In genomic region chr9:107980984-107981383, GRCh38 we compare ENCODE assay signal across 39 cellular contexts.
"Had no signal": no experiment of that assay in that cellular context is flagged by ENCODE, and none has a peak within 500 bp of the region (broad histone marks: within the 10 kb centered on the region; RNA-seq: fewer than 3 reads in every experiment).

No MANE protein-coding gene starts in this region.

- DNase-seq: activated B cell treated with CpG ODN at 0.5 μM for 24 hours; activated CD4-positive, alpha-beta memory T cell treated with anti-CD3 and anti-CD28 coated beads for 36 hours; activated CD4-positive, alpha-beta T cell treated with anti-CD3 and anti-CD28 coated beads for 4 hours; activated CD4-positive, alpha-beta T cell treated with anti-CD3 and anti-CD28 coated beads, Interleukin-2, amount 10 ng/mL, durations not matched to agents 24 days and 14 days; activated CD4-positive, alpha-beta T cell treated with anti-CD3 and anti-CD28 coated beads, Interleukin-2, amount 50 U/mL, for 1 hour; activated CD4-positive, alpha-beta T cell treated with anti-CD3 and anti-CD28 coated beads, Interleukin-2, amount 50 U/mL, for 4 hours; activated CD4-positive, CD25-positive, alpha-beta regulatory T cell treated with anti-CD3 and anti-CD28 coated beads, Interleukin-2, amount 50 U/mL, for 72 hours; activated CD8-positive, alpha-beta memory T cell treated with anti-CD3 and anti-CD28 coated beads, Interleukin-2, amount 50 U/mL, for 4 hours; activated CD8-positive, alpha-beta T cell treated with anti-CD3 and anti-CD28 coated beads for 36 hours; activated effector memory CD4-positive, alpha-beta T cell treated with anti-CD3 and anti-CD28 coated beads, Interleukin-2, amount 50 U/mL, for 16 hours; activated gamma-delta T cell treated with Interleukin-2 at 50 U/mL for 16 hours; activated naive CD4-positive, alpha-beta T cell; activated naive CD4-positive, alpha-beta T cell treated with anti-CD3 and anti-CD28 coated beads for 36 hours; activated naive CD4-positive, alpha-beta T cell treated with anti-CD3 and anti-CD28 coated beads, Interleukin-2, amount 50 U/mL, for 16 hours; activated naive CD8-positive, alpha-beta T cell treated with anti-CD3 and anti-CD28 coated beads for 36 hours; activated T-cell treated with anti-CD3 and anti-CD28 coated beads for 4 hours; activated T-cell treated with anti-CD3 and anti-CD28 coated beads, Interleukin-2, amount 50 U/mL, for 1 hour; activated T-cell treated with anti-CD3 and anti-CD28 coated beads, Interleukin-2, amount 50 U/mL, for 4 hours; activated T-cell treated with anti-CD3 and anti-CD28 coated beads, Interleukin-2, amount 50 U/mL, for 72 hours; adrenal gland; amygdala; anterior cingulate cortex; caudate nucleus; cerebellar nuclear complex; T-helper 1 cell; T-helper 2 cell; T-helper 9 cell had no signal

- H3K27me3 ChIP-seq: adrenal gland, ascending aorta, cardiac muscle cell had no signal

- H3K27ac ChIP-seq: adrenal gland, ascending aorta, cardiac muscle cell, VCaP had no signal

- FAIRE-seq: bronchial epithelial cell, TTC549 had no signal

- H3K36me3 ChIP-seq: adrenal gland, ascending aorta, cardiac muscle cell had no signal

- H3K27ac Mint-ChIP-seq: activated B cell treated with CpG ODN at 0.5 μM for 24 hours; activated CD4-positive, alpha-beta memory T cell treated with anti-CD3 and anti-CD28 coated beads for 36 hours; activated CD4-positive, alpha-beta T cell treated with anti-CD3 and anti-CD28 coated beads, Interleukin-2, amount 10 ng/mL, durations not matched to agents 24 days and 14 days; activated CD8-positive, alpha-beta T cell treated with anti-CD3 and anti-CD28 coated beads for 36 hours; activated naive CD4-positive, alpha-beta T cell treated with anti-CD3 and anti-CD28 coated beads for 36 hours; activated naive CD4-positive, alpha-beta T cell treated with anti-CD3 and anti-CD28 coated beads, Interleukin-2, amount 50 U/mL, for 72 hours; activated naive CD8-positive, alpha-beta T cell treated with anti-CD3 and anti-CD28 coated beads for 36 hours; activated T-cell treated with anti-CD3 and anti-CD28 coated beads, Interleukin-2, amount 50 U/mL, for 72 hours; activated T-helper 1 cell treated with anti-CD3 and anti-CD28 coated beads, Interleukin-12 subunit alpha, Interleukin-12 subunit beta, Interleukin-2, Interleukin-4 antibody, amounts not matched to agents 30 ng/mL and 10 ng/mL and 1 ng/mL, durations not matched to agents 14 hours and 24 hours and 36 hours; activated T-helper 17 cell treated with anti-CD3 and anti-CD28 coated beads, Interleukin-2, amount 50 U/mL, for 72 hours; brain; T-helper 1 cell treated with Interleukin-12 subunit alpha and Interleukin-12 subunit beta and Interleukin-4 antibody, amounts not matched to agents 30 μg/mL and 1 μg/mL, for 36 hours; T-helper 2 cell treated with Interferon-gamma antibody and Interleukin-4, amounts not matched to agents 5 μg/mL and 100 μg/mL, for 36 hours had no signal

- H3K4me1 ChIP-seq: adrenal gland, ascending aorta had no signal

- ATAC-seq: activated CD8-positive, alpha-beta T cell treated with anti-CD3 and anti-CD28 coated beads for 36 hours; activated naive CD4-positive, alpha-beta T cell treated with anti-CD3 and anti-CD28 coated beads, Interleukin-2, amount 50 U/mL, for 72 hours; activated T-cell treated with anti-CD3 and anti-CD28 coated beads, Interleukin-2, amount 50 U/mL, for 4 hours; activated T-cell treated with anti-CD3 and anti-CD28 coated beads, Interleukin-2, amount 50 U/mL, for 72 hours; activated T-helper 17 cell treated with anti-CD3 and anti-CD28 coated beads, Interleukin-2, amount 50 U/mL, for 72 hours had no signal

- H3K4me1 Mint-ChIP-seq: activated B cell treated with CpG ODN at 0.5 μM for 24 hours; activated CD4-positive, alpha-beta T cell treated with anti-CD3 and anti-CD28 coated beads, Interleukin-2, amount 10 ng/mL, durations not matched to agents 24 days and 14 days; activated naive CD8-positive, alpha-beta T cell treated with anti-CD3 and anti-CD28 coated beads for 36 hours; activated T-helper 17 cell treated with anti-CD3 and anti-CD28 coated beads, Interleukin-2, amount 50 U/mL, for 72 hours; brain; central memory CD8-positive, alpha-beta T cell had no signal

- H3K27me3 Mint-ChIP-seq: activated B cell treated with CpG ODN at 0.5 μM for 24 hours; activated CD4-positive, alpha-beta memory T cell treated with anti-CD3 and anti-CD28 coated beads for 36 hours; activated CD4-positive, alpha-beta T cell treated with anti-CD3 and anti-CD28 coated beads, Interleukin-2, amount 10 ng/mL, durations not matched to agents 24 days and 14 days; activated CD8-positive, alpha-beta T cell treated with anti-CD3 and anti-CD28 coated beads for 36 hours; activated naive CD8-positive, alpha-beta T cell treated with anti-CD3 and anti-CD28 coated beads for 36 hours; activated T-helper 17 cell treated with anti-CD3 and anti-CD28 coated beads, Interleukin-2, amount 50 U/mL, for 72 hours; central memory CD8-positive, alpha-beta T cell had no signal

- H3K9me3 ChIP-seq: adrenal gland, ascending aorta had no signal

- H3K36me3 Mint-ChIP-seq: activated CD4-positive, alpha-beta memory T cell treated with anti-CD3 and anti-CD28 coated beads for 36 hours; activated naive CD4-positive, alpha-beta T cell treated with anti-CD3 and anti-CD28 coated beads, Interleukin-2, amount 50 U/mL, for 72 hours; activated naive CD8-positive, alpha-beta T cell treated with anti-CD3 and anti-CD28 coated beads for 36 hours; brain had no signal

- H3K4me3 ChIP-seq: adrenal gland, ascending aorta, cardiac muscle cell had no signal

- H3K4me3 Mint-ChIP-seq: activated B cell treated with CpG ODN at 0.5 μM for 24 hours; activated CD4-positive, alpha-beta memory T cell treated with anti-CD3 and anti-CD28 coated beads for 36 hours; activated CD4-positive, alpha-beta T cell treated with anti-CD3 and anti-CD28 coated beads, Interleukin-2, amount 10 ng/mL, durations not matched to agents 24 days and 14 days; activated CD8-positive, alpha-beta T cell treated with anti-CD3 and anti-CD28 coated beads for 36 hours; activated naive CD4-positive, alpha-beta T cell treated with anti-CD3 and anti-CD28 coated beads for 36 hours; activated naive CD8-positive, alpha-beta T cell treated with anti-CD3 and anti-CD28 coated beads for 36 hours; activated T-cell treated with anti-CD3 and anti-CD28 coated beads, Interleukin-2, amount 50 U/mL, for 4 hours; activated T-cell treated with anti-CD3 and anti-CD28 coated beads, Interleukin-2, amount 50 U/mL, for 72 hours; activated T-helper 1 cell treated with anti-CD3 and anti-CD28 coated beads, Interleukin-12 subunit alpha, Interleukin-12 subunit beta, Interleukin-2, Interleukin-4 antibody, amounts not matched to agents 30 ng/mL and 10 ng/mL and 1 ng/mL, durations not matched to agents 14 hours and 24 hours and 36 hours; activated T-helper 17 cell treated with anti-CD3 and anti-CD28 coated beads, Interleukin-2, amount 50 U/mL, for 72 hours; brain; central memory CD8-positive, alpha-beta T cell; T-helper 1 cell treated with Interleukin-12 subunit alpha and Interleukin-12 subunit beta and Interleukin-4 antibody, amounts not matched to agents 30 μg/mL and 1 μg/mL, for 36 hours; T-helper 2 cell treated with Interferon-gamma antibody and Interleukin-4, amounts not matched to agents 5 μg/mL and 100 μg/mL, for 36 hours had no signal

- H3K9me3 Mint-ChIP-seq: activated B cell treated with CpG ODN at 0.5 μM for 24 hours; activated CD4-positive, alpha-beta memory T cell treated with anti-CD3 and anti-CD28 coated beads for 36 hours; activated CD8-positive, alpha-beta T cell treated with anti-CD3 and anti-CD28 coated beads for 36 hours; activated T-helper 1 cell treated with anti-CD3 and anti-CD28 coated beads, Interleukin-12 subunit alpha, Interleukin-12 subunit beta, Interleukin-2, Interleukin-4 antibody, amounts not matched to agents 30 ng/mL and 10 ng/mL and 1 ng/mL, durations not matched to agents 14 hours and 24 hours and 36 hours; T-helper 1 cell treated with Interleukin-12 subunit alpha and Interleukin-12 subunit beta and Interleukin-4 antibody, amounts not matched to agents 30 μg/mL and 1 μg/mL, for 36 hours; T-helper 2 cell treated with Interferon-gamma antibody and Interleukin-4, amounts not matched to agents 5 μg/mL and 100 μg/mL, for 36 hours had no signal
